In the genomic region with DNA sequence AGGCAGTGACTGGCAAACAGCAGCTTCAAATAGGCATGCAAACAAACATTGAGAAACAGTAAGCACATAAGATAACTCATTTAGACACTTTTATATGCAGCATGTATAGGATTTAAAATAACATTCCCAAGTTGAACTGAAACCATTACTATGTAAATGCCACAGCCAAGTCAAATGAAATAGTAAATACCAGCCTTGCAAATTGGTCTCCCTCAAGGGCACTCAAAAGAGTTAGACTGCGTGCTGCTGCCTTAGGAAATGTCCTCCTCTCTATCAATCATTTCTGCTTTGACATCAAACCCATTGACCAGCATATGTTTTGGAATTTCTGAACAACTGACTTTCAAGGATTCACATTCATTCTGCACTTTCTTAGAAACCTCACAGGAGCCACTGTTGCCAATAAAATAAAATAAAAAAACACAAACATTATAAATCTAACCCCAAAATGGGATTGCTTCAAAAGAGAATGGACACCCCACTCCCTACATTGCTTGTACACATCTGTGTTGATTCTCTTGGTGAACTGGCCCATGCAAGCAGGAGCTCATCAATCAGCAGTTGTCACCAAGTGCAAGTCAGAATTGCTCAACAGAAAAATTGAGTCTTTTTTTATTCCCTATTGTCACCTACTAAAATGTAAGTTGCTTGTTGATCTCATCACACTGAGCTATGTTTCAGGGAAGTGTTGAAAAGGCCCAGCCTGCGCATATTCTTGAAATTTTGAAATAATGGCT, we compare ENCODE assay signal across 1 cellular context.
TF ChIP-seq lines count a peak whose summit lies in the region.

No MANE protein-coding gene starts in this region.

TF ChIP-seq in HCT116, 20 proteins besides CTCF, POLR2A, EP300 and RAD21 (continued from another document):
- TF ChIP-seq, protein P1, sequence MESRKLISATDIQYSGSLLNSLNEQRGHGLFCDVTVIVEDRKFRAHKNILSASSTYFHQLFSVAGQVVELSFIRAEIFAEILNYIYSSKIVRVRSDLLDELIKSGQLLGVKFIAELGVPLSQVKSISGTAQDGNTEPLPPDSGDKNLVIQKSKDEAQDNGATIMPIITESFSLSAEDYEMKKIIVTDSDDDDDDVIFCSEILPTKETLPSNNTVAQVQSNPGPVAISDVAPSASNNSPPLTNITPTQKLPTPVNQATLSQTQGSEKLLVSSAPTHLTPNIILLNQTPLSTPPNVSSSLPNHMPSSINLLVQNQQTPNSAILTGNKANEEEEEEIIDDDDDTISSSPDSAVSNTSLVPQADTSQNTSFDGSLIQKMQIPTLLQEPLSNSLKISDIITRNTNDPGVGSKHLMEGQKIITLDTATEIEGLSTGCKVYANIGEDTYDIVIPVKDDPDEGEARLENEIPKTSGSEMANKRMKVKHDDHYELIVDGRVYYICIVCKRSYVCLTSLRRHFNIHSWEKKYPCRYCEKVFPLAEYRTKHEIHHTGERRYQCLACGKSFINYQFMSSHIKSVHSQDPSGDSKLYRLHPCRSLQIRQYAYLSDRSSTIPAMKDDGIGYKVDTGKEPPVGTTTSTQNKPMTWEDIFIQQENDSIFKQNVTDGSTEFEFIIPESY (IDR thresholded peaks at IDR 0.05; ENCODE audit: extremely low read depth, insufficient replicate concordance, low read length), result no peak
- TF ChIP-seq FOSL1 (IDR thresholded peaks at IDR 0.05; ENCODE audit: low read depth) (no peak), TCF7L2 (IDR thresholded peaks at IDR 0.05; ENCODE audit: borderline replicate concordance, extremely low read depth, insufficient read depth, insufficient read length) (no peak), ZFX (IDR thresholded peaks at IDR 0.05) (no peak), CEBPB (IDR thresholded peaks at IDR 0.05; ENCODE audit: low read depth) (no peak), ELF1 (IDR thresholded peaks at IDR 0.05; ENCODE audit: borderline replicate concordance, low read depth) (no peak), ZNF274 (IDR thresholded peaks at IDR 0.05; ENCODE audit: low read depth, low read length) (no peak), POLR2AphosphoS5 (IDR thresholded peaks at IDR 0.05; ENCODE audit: low read depth, low read length) (no peak), EZH2phosphoT487 (IDR thresholded peaks at IDR 0.05; ENCODE audit: borderline replicate concordance) (no peak), EGR1 (IDR thresholded peaks at IDR 0.05; ENCODE audit: low read depth) (no peak), CBX3 (IDR thresholded peaks at IDR 0.05; ENCODE audit: low read depth) (no peak), SIN3A (IDR thresholded peaks at IDR 0.05; ENCODE audit: low read depth) (no peak), SP1 (IDR thresholded peaks at IDR 0.05; ENCODE audit: low read depth) (no peak), JUND (IDR thresholded peaks at IDR 0.05) (no peak), EZH2 (IDR thresholded peaks at IDR 0.05) (no peak)
- TF ChIP-seq, protein P2, sequence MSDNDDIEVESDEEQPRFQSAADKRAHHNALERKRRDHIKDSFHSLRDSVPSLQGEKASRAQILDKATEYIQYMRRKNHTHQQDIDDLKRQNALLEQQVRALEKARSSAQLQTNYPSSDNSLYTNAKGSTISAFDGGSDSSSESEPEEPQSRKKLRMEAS (IDR thresholded peaks at IDR 0.05), result no peak
- TF ChIP-seq, protein P3, sequence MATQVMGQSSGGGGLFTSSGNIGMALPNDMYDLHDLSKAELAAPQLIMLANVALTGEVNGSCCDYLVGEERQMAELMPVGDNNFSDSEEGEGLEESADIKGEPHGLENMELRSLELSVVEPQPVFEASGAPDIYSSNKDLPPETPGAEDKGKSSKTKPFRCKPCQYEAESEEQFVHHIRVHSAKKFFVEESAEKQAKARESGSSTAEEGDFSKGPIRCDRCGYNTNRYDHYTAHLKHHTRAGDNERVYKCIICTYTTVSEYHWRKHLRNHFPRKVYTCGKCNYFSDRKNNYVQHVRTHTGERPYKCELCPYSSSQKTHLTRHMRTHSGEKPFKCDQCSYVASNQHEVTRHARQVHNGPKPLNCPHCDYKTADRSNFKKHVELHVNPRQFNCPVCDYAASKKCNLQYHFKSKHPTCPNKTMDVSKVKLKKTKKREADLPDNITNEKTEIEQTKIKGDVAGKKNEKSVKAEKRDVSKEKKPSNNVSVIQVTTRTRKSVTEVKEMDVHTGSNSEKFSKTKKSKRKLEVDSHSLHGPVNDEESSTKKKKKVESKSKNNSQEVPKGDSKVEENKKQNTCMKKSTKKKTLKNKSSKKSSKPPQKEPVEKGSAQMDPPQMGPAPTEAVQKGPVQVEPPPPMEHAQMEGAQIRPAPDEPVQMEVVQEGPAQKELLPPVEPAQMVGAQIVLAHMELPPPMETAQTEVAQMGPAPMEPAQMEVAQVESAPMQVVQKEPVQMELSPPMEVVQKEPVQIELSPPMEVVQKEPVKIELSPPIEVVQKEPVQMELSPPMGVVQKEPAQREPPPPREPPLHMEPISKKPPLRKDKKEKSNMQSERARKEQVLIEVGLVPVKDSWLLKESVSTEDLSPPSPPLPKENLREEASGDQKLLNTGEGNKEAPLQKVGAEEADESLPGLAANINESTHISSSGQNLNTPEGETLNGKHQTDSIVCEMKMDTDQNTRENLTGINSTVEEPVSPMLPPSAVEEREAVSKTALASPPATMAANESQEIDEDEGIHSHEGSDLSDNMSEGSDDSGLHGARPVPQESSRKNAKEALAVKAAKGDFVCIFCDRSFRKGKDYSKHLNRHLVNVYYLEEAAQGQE (IDR thresholded peaks at IDR 0.05; ENCODE audit: low read depth), result no peak
